9 cellular contexts compared by ENCODE assay signal in genomic region chr10:48444861-48445841, GRCh38.
DNase-seq lines count a peak whose midpoint lies in the region; ATAC-seq, FAIRE-seq and TF ChIP-seq lines count a peak whose summit lies in the region.
"Had no signal": no experiment of that assay in that cellular context is flagged by ENCODE, and none has a peak within 500 bp of the region (broad histone marks: within the 10 kb centered on the region; RNA-seq: fewer than 3 reads in every experiment).

No MANE protein-coding gene starts in this region.

- ATAC-seq in foreskin keratinocyte: peak; percentile 19
- no peak for ATAC-seq in GM19463 (IDR thresholded peaks at IDR 0.05; ENCODE audit: unreplicated experiment)

- CTCF ChIA-PET in MCF 10A (lab: Yijun Ruan, JAX): interaction anchor here (0.9 to 2.9 kb wide), 8 partner anchors 9 to 211 kb away, joined by 3 to 17 read pairs (median 4); no protein-coding TSS in a partner anchor

- no peak for TF ChIP-seq POLR2A in breast epithelium (IDR thresholded peaks at IDR 0.05)
- no peak for TF ChIP-seq POLR2A in testis (IDR thresholded peaks at IDR 0.05)

- H3K27ac Mint-ChIP-seq in MCF 10A (ENCODE audit: low read depth, unreplicated experiment): no peak overlapping the region

- no peaks in the 10 kb centered on the region for H3K9me3 ChIP-seq in breast epithelium
- no peaks in the 10 kb centered on the region for H3K9me3 ChIP-seq in testis

- intact Hi-C loops in MCF 10A (cut with micrococcal nuclease): loop anchor here (1.0 kb wide), 2 partner anchors 82 to 211 kb away; no protein-coding TSS in a partner anchor
- intact Hi-C loops in breast epithelium (cut with DNase I; ENCODE audit: low total_unique reads): loop anchor here (5.0 kb wide), 1 partner anchor 712 kb away; no protein-coding TSS in a partner anchor
- intact Hi-C loops in testis (cut with DNase I; ENCODE audit: low total_unique reads): no loop called here

- H3K4me1 Mint-ChIP-seq in MCF 10A (ENCODE audit: insufficient read depth, unreplicated experiment): peaks cover 6% of the 10 kb centered on the region

- peak; percentile 70 for DNase-seq in MCF 10A (ENCODE audit: unreplicated experiment)
- no peak for DNase-seq in breast epithelium (ENCODE audit: low spot score in 2 of 2)
- peak; percentile 7 for DNase-seq in NCI-H510A treated with DMSO at 0.1 percent for 48 hours (lab: John Stamatoyannopoulos, UW)
- DNase-seq in foreskin keratinocyte: no peak
- peak; percentile 68 for DNase-seq in urothelium cell line (ENCODE audit: low spot score)
- no peak for DNase-seq in NCI-H128 (lab: John Stamatoyannopoulos, UW; ENCODE audit: unreplicated experiment)
- no peak for DNase-seq in testis
- DNase-seq: CD4-positive, CD25-positive, alpha-beta regulatory T cell had no signal

- H3K36me3 Mint-ChIP-seq in MCF 10A (ENCODE audit: insufficient read depth, unreplicated experiment): peaks cover 10% of the 10 kb centered on the region
- H3K36me3 Mint-ChIP-seq: CD4-positive, CD25-positive, alpha-beta regulatory T cell had no signal

- H3K4me3 Mint-ChIP-seq in MCF 10A (ENCODE audit: unreplicated experiment): no peak overlapping the region
- H3K4me3 Mint-ChIP-seq: CD4-positive, CD25-positive, alpha-beta regulatory T cell had no signal

- H3K27ac ChIP-seq in breast epithelium: no peak overlapping the region
- H3K27ac ChIP-seq in foreskin keratinocyte: no peak overlapping the region
- no peak overlapping the region for H3K27ac ChIP-seq in testis

- TF ChIP-seq CTCF in MCF 10A (IDR thresholded peaks at IDR 0.05; ENCODE audit: unreplicated experiment): no peak
- TF ChIP-seq CTCF in breast epithelium (IDR thresholded peaks at IDR 0.05): no peak
- TF ChIP-seq CTCF in foreskin keratinocyte (conservative IDR thresholded peaks at IDR 0.05): peak; percentile 12
- TF ChIP-seq CTCF in testis (IDR thresholded peaks at IDR 0.05): no peak

- H3K27me3 ChIP-seq in breast epithelium: no peaks in the 10 kb centered on the region
- no peaks in the 10 kb centered on the region for H3K27me3 ChIP-seq in foreskin keratinocyte
- no peaks in the 10 kb centered on the region for H3K27me3 ChIP-seq in testis

- 78 to 82% methylated on average over 8 to 20 of the region's 20 CpGs for whole genome bisulfite sequencing in testis, 2 donors

- POLR2A ChIA-PET in MCF 10A (lab: Yijun Ruan, JAX): interaction anchor here (0.8 to 1.0 kb wide), 3 partner anchors 12 to 26 kb away, joined by 3 to 4 read pairs (median 3); no protein-coding TSS in a partner anchor

- H3K9me3 Mint-ChIP-seq in MCF 10A (ENCODE audit: unreplicated experiment): no peaks in the 10 kb centered on the region
- H3K9me3 Mint-ChIP-seq: CD4-positive, CD25-positive, alpha-beta regulatory T cell had no signal

- no peak overlapping the region for H3K4me3 ChIP-seq in breast epithelium
- no peak overlapping the region for H3K4me3 ChIP-seq in testis

- no peaks in the 10 kb centered on the region for H3K4me1 ChIP-seq in breast epithelium
- no peaks in the 10 kb centered on the region for H3K4me1 ChIP-seq in foreskin keratinocyte
- no peaks in the 10 kb centered on the region for H3K4me1 ChIP-seq in testis

- no peaks in the 10 kb centered on the region for H3K27me3 Mint-ChIP-seq in MCF 10A (ENCODE audit: insufficient read depth, unreplicated experiment)

- H3K36me3 ChIP-seq in breast epithelium: no peaks in the 10 kb centered on the region
- H3K36me3 ChIP-seq in testis (ENCODE audit: low read depth, missing control alignments): no peaks in the 10 kb centered on the region

- no TSS peak for BruUV-seq in MCF 10A (replicated peaks; lab: Mats Ljungman, UMichigan)

- FAIRE-seq in urothelium cell line (lab: Jason Lieb, UNC): no peak

Comparison
In these comparisons a context has a peak if more than half of its experiments do, and no peak if none do; other contexts are left out.
1. DNase-seq: peak in MCF 10A (single experiment), NCI-H510A treated with DMSO at 0.1 percent for 48 hours (single experiment) and urothelium cell line (single experiment); none in breast epithelium (0 of 2), foreskin keratinocyte (0 of 2), NCI-H128 (single experiment) and testis (single experiment).